In genomic region chr1:200925821-200926220, GRCh38 we compare ENCODE assay signal across 22 cellular contexts. TPM values are rescaled to one million over a fixed set of nuclear protein-coding genes. Genes with fewer than 3 reads are reported as not detected.
DNase-seq lines count a peak whose midpoint lies in the region; ATAC-seq and TF ChIP-seq lines count a peak whose summit lies in the region.
"Had no signal": no experiment of that assay in that cellular context is flagged by ENCODE, and none has a peak within 500 bp of the region (broad histone marks: within the 10 kb centered on the region; RNA-seq: fewer than 3 reads in every experiment).

No MANE protein-coding gene starts in this region.

- no peaks in the 10 kb centered on the region for H3K4me1 Mint-ChIP-seq in Caco-2 (ENCODE audit: low read depth, unreplicated experiment)

- peak; percentile 38 for DNase-seq in stimulated activated CD4-positive, alpha-beta T cell treated with anti-CD3 and anti-CD28 coated beads, Interleukin-15, amount 100 ng/mL, for 24 hours
- DNase-seq in stimulated activated CD4-positive, alpha-beta T cell treated with anti-CD3 and anti-CD28 coated beads, Interleukin-4, amount 100 ng/mL, for 1 hour: no peak
- peak; percentile 84 for DNase-seq in PC-3
- peak; percentile 27 to 43 for DNase-seq in cardiac fibroblast (ENCODE audit: low read depth in 2 of 2)
- no peak for DNase-seq in AG08396 (ENCODE audit: low spot score)
- DNase-seq in Caco-2: no peak
- no peak for DNase-seq in GM19238 (ENCODE audit: insufficient read length, low spot score)
- DNase-seq: activated CD8-positive, alpha-beta memory T cell treated with anti-CD3 and anti-CD28 coated beads, Interleukin-2, amount 50 U/mL, for 4 hours; BE2C; DMS79; effector CD4-positive, alpha-beta T cell; naive thymus-derived CD8-positive, alpha-beta T cell; NCI-H345; stimulated activated CD4-positive, alpha-beta T cell treated with anti-CD3 and anti-CD28 coated beads, Interleukin-4, amount 100 ng/mL, for 4 hours; stimulated activated naive CD4-positive, alpha-beta T cell; T-helper 9 cell had no signal

- no peak overlapping the region for H3K4me2 ChIP-seq in PC-3 (ENCODE audit: low read length)

- no TSS peak for BruUV-seq in PC-3 (replicated peaks; lab: Mats Ljungman, UMichigan)
- BruUV-seq in Caco-2 (replicated peaks; lab: Mats Ljungman, UMichigan): no TSS peak

- ATAC-seq in PC-3: peak; percentile 89
- ATAC-seq in GM18868 (IDR thresholded peaks at IDR 0.05; ENCODE audit: unreplicated experiment): no peak
- ATAC-seq: left lobe of liver; naive thymus-derived CD8-positive, alpha-beta T cell; Panc1 had no signal

- H3K27ac Mint-ChIP-seq in Caco-2 (ENCODE audit: unreplicated experiment): no peak overlapping the region

- no peaks in the 10 kb centered on the region for H3K9me2 ChIP-seq in PC-3 (replicated peaks; ENCODE audit: low read length)

- TF ChIP-seq CTCF in PC-3 (conservative IDR thresholded peaks at IDR 0.05; ENCODE audit: low read depth, low read length): no peak
- TF ChIP-seq CTCF in cardiac fibroblast (IDR thresholded peaks at IDR 0.05; ENCODE audit: low read depth, low read length): no peak
- no peak for TF ChIP-seq CTCF in Caco-2 (IDR thresholded peaks at IDR 0.05; ENCODE audit: insufficient read depth in 1 of 2, low read depth in 1 of 2, low read length in 1 of 2, severe bottlenecking in 1 of 2, unreplicated experiment in 1 of 2)

- intact Hi-C loops in PC-3 (cut with micrococcal nuclease): no loop called here
- intact Hi-C loops in Caco-2 (cut with micrococcal nuclease; ENCODE audit: unreplicated experiment): no loop called here

- H3F3A ChIP-seq in PC-3 (ENCODE audit: low read length, unreplicated experiment): no peaks in the 10 kb centered on the region

- H3K4me1 ChIP-seq in PC-3 (ENCODE audit: insufficient read depth, low read length) (peaks cover 11% of the 10 kb centered on the region), Caco-2 (peaks cover 11% of the 10 kb centered on the region; the same call in 1 of the 2 replicates)
- H3K4me1 ChIP-seq: ascending aorta, BE2C, right atrium auricular region had no signal

- no peaks in the 10 kb centered on the region for H3K36me3 Mint-ChIP-seq in Caco-2 (ENCODE audit: insufficient read depth, unreplicated experiment)
- H3K36me3 Mint-ChIP-seq: naive thymus-derived CD8-positive, alpha-beta T cell had no signal

- no peaks in the 10 kb centered on the region for H4K20me1 ChIP-seq in PC-3 (ENCODE audit: low read length)

- no peak overlapping the region for H2AFZ ChIP-seq in PC-3 (ENCODE audit: low read length)

- H3K36me3 ChIP-seq in PC-3 (ENCODE audit: low read depth, low read length): no peaks in the 10 kb centered on the region
- H3K36me3 ChIP-seq in Caco-2 (ENCODE audit: control insufficient read depth, insufficient read depth, low read length): no peaks in the 10 kb centered on the region
- H3K36me3 ChIP-seq: ascending aorta, BE2C, right atrium auricular region had no signal

- no peak overlapping the region for H3K27ac ChIP-seq in PC-3 (ENCODE audit: low read length)
- H3K27ac ChIP-seq: ascending aorta, right atrium auricular region had no signal

- H3K27me3 ChIP-seq in PC-3 (ENCODE audit: low read length) (no peaks in the 10 kb centered on the region), Caco-2 (replicated peaks; ENCODE audit: control insufficient read depth, insufficient read depth, low read length) (no peaks in the 10 kb centered on the region)
- H3K27me3 ChIP-seq: ascending aorta, right atrium auricular region had no signal

- H3K27me3 Mint-ChIP-seq in Caco-2 (ENCODE audit: insufficient read depth, unreplicated experiment): no peaks in the 10 kb centered on the region

- no peaks in the 10 kb centered on the region for H3K79me2 ChIP-seq in PC-3 (ENCODE audit: low read length)

- H3K9ac ChIP-seq in PC-3 (ENCODE audit: low read length): no peak overlapping the region

- H3K4me3 ChIP-seq in PC-3 (ENCODE audit: low read length) (no peak overlapping the region), cardiac fibroblast (replicated peaks in 1 of 2; ENCODE audit: low read depth in 2 of 2, low read length in 2 of 2) (no peak overlapping the region), Caco-2 (ENCODE audit: low read depth, low read length) (no peak overlapping the region)
- H3K4me3 ChIP-seq: ascending aorta, right atrium auricular region had no signal

- H3K4me3 Mint-ChIP-seq in Caco-2 (ENCODE audit: unreplicated experiment): no peak overlapping the region
- H3K4me3 Mint-ChIP-seq: naive thymus-derived CD8-positive, alpha-beta T cell had no signal

- H3K9me3 ChIP-seq in PC-3 (ENCODE audit: low read length) (no peaks in the 10 kb centered on the region), Caco-2 (no peaks in the 10 kb centered on the region)
- H3K9me3 ChIP-seq: ascending aorta, BE2C, right atrium auricular region had no signal

- no peaks in the 10 kb centered on the region for H3K9me3 Mint-ChIP-seq in Caco-2 (ENCODE audit: unreplicated experiment)
- H3K9me3 Mint-ChIP-seq: naive thymus-derived CD8-positive, alpha-beta T cell had no signal

- CTCF ChIA-PET in PC-3 (lab: Charles Lee): interaction anchor here (0.7 kb wide), 1 partner anchor 152 kb away, joined by 3 read pairs; no protein-coding TSS in a partner anchor
- CTCF ChIA-PET in Caco-2 (lab: Charles Lee): no interaction called here

- POLR2A ChIA-PET in PC-3 (lab: Charles Lee; ENCODE audit: unreplicated experiment) (no interaction called here), Caco-2 (lab: Charles Lee) (no interaction called here)

RNA-seq across cellular contexts. Expression of gene INAVA, which starts 31.1 kb away (rescaled TPM):
- total RNA-seq in PC-3 (2014; rRNA removed): 102 and 128 TPM in 2 replicates
- 112 and 123 TPM in 2 replicates for total RNA-seq in Caco-2 (2022)
- total RNA-seq: ascending aorta; naive thymus-derived CD8-positive, alpha-beta T cell; right atrium auricular region had no signal

RNA-seq across cellular contexts. Expression of gene GPR25, which starts 53.0 kb away (rescaled TPM):
- total RNA-seq in PC-3 (2014; rRNA removed) (not detected in 2 replicates), Caco-2 (2022) (not detected in 2 replicates)
- total RNA-seq: ascending aorta; glomerular endothelial cell; left lobe of liver; naive thymus-derived CD8-positive, alpha-beta T cell; right atrium auricular region had no signal

Comparison
In these comparisons a context has a peak if more than half of its experiments do, and no peak if none do; other contexts are left out.
1. DNase-seq: peak in stimulated activated CD4-positive, alpha-beta T cell treated with anti-CD3 and anti-CD28 coated beads, Interleukin-15, amount 100 ng/mL, for 24 hours (single experiment), PC-3 (single experiment) and cardiac fibroblast (2 of 2); none in stimulated activated CD4-positive, alpha-beta T cell treated with anti-CD3 and anti-CD28 coated beads, Interleukin-4, amount 100 ng/mL, for 1 hour (single experiment), AG08396 (single experiment), Caco-2 (0 of 2) and GM19238 (single experiment).